Comparison of ENCODE assay signal across 30 cellular contexts in genomic region chr6:49415358-49415757, GRCh38.
"Had no signal": no experiment of that assay in that cellular context is flagged by ENCODE, and none has a peak within 500 bp of the region (broad histone marks: within the 10 kb centered on the region; RNA-seq: fewer than 3 reads in every experiment).

No MANE protein-coding gene starts in this region.

- H3K4me1 Mint-ChIP-seq: activated CD4-positive, alpha-beta T cell treated with anti-CD3 and anti-CD28 coated beads for 36 hours; activated CD4-positive, alpha-beta T cell treated with anti-CD3 and anti-CD28 coated beads, Interleukin-2, amount 10 ng/mL, durations not matched to agents 24 days and 14 days; activated CD8-positive, alpha-beta memory T cell treated with anti-CD3 and anti-CD28 coated beads, Interleukin-2, amount 10 ng/mL, durations not matched to agents 7 days and 5 days; T-helper 17 cell had no signal

- H3K9me3 Mint-ChIP-seq: activated CD4-positive, alpha-beta memory T cell treated with anti-CD3 and anti-CD28 coated beads for 36 hours; activated CD4-positive, alpha-beta T cell treated with anti-CD3 and anti-CD28 coated beads, Interleukin-2, amount 10 ng/mL, durations not matched to agents 24 days and 14 days; activated T-cell treated with anti-CD3 and anti-CD28 coated beads, Interleukin-2, amount 50 U/mL, for 24 hours; activated T-cell treated with anti-CD3 and anti-CD28 coated beads, Interleukin-2, amount 50 U/mL, for 72 hours; effector memory CD8-positive, alpha-beta T cell; T-helper 2 cell treated with Interferon-gamma antibody and Interleukin-4, amounts not matched to agents 5 μg/mL and 100 μg/mL, for 36 hours had no signal

- H3K36me3 ChIP-seq: esophagus muscularis mucosa, gastroesophageal sphincter had no signal

- H3K4me1 ChIP-seq: body of pancreas, esophagus muscularis mucosa, gastroesophageal sphincter had no signal

- H3K9me3 ChIP-seq: body of pancreas, esophagus muscularis mucosa, gastroesophageal sphincter had no signal

- DNase-seq: activated CD4-positive, alpha-beta memory T cell treated with anti-CD3 and anti-CD28 coated beads for 36 hours; activated CD4-positive, alpha-beta T cell treated with anti-CD3 and anti-CD28 coated beads for 36 hours; activated CD4-positive, alpha-beta T cell treated with anti-CD3 and anti-CD28 coated beads, Interleukin-2, amount 10 ng/mL, durations not matched to agents 24 days and 14 days; activated CD4-positive, CD25-positive, alpha-beta regulatory T cell; activated CD4-positive, CD25-positive, alpha-beta regulatory T cell treated with anti-CD3 and anti-CD28 coated beads, Interleukin-2, amount 50 U/mL, for 72 hours; activated CD8-positive, alpha-beta memory T cell treated with anti-CD3 and anti-CD28 coated beads, Interleukin-2, amount 10 ng/mL, durations not matched to agents 7 days and 5 days; activated CD8-positive, alpha-beta memory T cell treated with anti-CD3 and anti-CD28 coated beads, Interleukin-2, amount 50 U/mL, for 4 hours; activated CD8-positive, alpha-beta T cell treated with anti-CD3 and anti-CD28 coated beads, Interleukin-2, amount 10 ng/mL, durations not matched to agents 7 days and 5 days; activated gamma-delta T cell; activated naive CD4-positive, alpha-beta T cell; activated naive CD4-positive, alpha-beta T cell treated with anti-CD3 and anti-CD28 coated beads, Interleukin-2, amount 50 U/mL, for 16 hours; activated T-cell treated with anti-CD3 and anti-CD28 coated beads, Interleukin-2, amount 50 U/mL, for 24 hours; activated T-cell treated with anti-CD3 and anti-CD28 coated beads, Interleukin-2, amount 50 U/mL, for 72 hours; amniotic stem cell; aorta; body of pancreas; caudate nucleus; cortex of kidney; dermis blood vessel endothelial cell; effector CD4-positive, alpha-beta T cell; effector memory CD8-positive, alpha-beta T cell; erythroblast; foreskin melanocyte; T-helper 1 cell; T-helper 17 cell; T1000 had no signal

- H3K4me3 ChIP-seq: body of pancreas, esophagus muscularis mucosa, gastroesophageal sphincter had no signal

- H3K36me3 Mint-ChIP-seq: activated CD4-positive, alpha-beta memory T cell treated with anti-CD3 and anti-CD28 coated beads for 36 hours; activated CD8-positive, alpha-beta memory T cell treated with anti-CD3 and anti-CD28 coated beads, Interleukin-2, amount 10 ng/mL, durations not matched to agents 7 days and 5 days; activated naive CD8-positive, alpha-beta T cell had no signal

- H3K27me3 ChIP-seq: body of pancreas, esophagus muscularis mucosa, gastroesophageal sphincter had no signal

- H3K27ac ChIP-seq: body of pancreas, esophagus muscularis mucosa, gastroesophageal sphincter had no signal

- H3K4me3 Mint-ChIP-seq: activated CD4-positive, alpha-beta memory T cell treated with anti-CD3 and anti-CD28 coated beads for 36 hours; activated CD4-positive, alpha-beta T cell treated with anti-CD3 and anti-CD28 coated beads for 36 hours; activated CD4-positive, alpha-beta T cell treated with anti-CD3 and anti-CD28 coated beads, Interleukin-2, amount 10 ng/mL, durations not matched to agents 24 days and 14 days; activated CD8-positive, alpha-beta memory T cell treated with anti-CD3 and anti-CD28 coated beads, Interleukin-2, amount 10 ng/mL, durations not matched to agents 7 days and 5 days; activated CD8-positive, alpha-beta T cell treated with anti-CD3 and anti-CD28 coated beads, Interleukin-2, amount 10 ng/mL, durations not matched to agents 7 days and 5 days; activated naive CD8-positive, alpha-beta T cell; activated T-cell treated with anti-CD3 and anti-CD28 coated beads, Interleukin-2, amount 50 U/mL, for 24 hours; activated T-cell treated with anti-CD3 and anti-CD28 coated beads, Interleukin-2, amount 50 U/mL, for 72 hours; effector memory CD8-positive, alpha-beta T cell; T-helper 17 cell; T-helper 2 cell treated with Interferon-gamma antibody and Interleukin-4, amounts not matched to agents 5 μg/mL and 100 μg/mL, for 36 hours had no signal

- H3K27ac Mint-ChIP-seq: activated CD4-positive, alpha-beta memory T cell treated with anti-CD3 and anti-CD28 coated beads for 36 hours; activated CD4-positive, alpha-beta T cell treated with anti-CD3 and anti-CD28 coated beads for 36 hours; activated CD4-positive, alpha-beta T cell treated with anti-CD3 and anti-CD28 coated beads, Interleukin-2, amount 10 ng/mL, durations not matched to agents 24 days and 14 days; activated CD8-positive, alpha-beta memory T cell treated with anti-CD3 and anti-CD28 coated beads, Interleukin-2, amount 10 ng/mL, durations not matched to agents 7 days and 5 days; activated CD8-positive, alpha-beta T cell treated with anti-CD3 and anti-CD28 coated beads, Interleukin-2, amount 10 ng/mL, durations not matched to agents 7 days and 5 days; activated naive CD8-positive, alpha-beta T cell; activated T-cell treated with anti-CD3 and anti-CD28 coated beads, Interleukin-2, amount 50 U/mL, for 24 hours; activated T-cell treated with anti-CD3 and anti-CD28 coated beads, Interleukin-2, amount 50 U/mL, for 72 hours; effector memory CD8-positive, alpha-beta T cell; T-helper 17 cell; T-helper 2 cell treated with Interferon-gamma antibody and Interleukin-4, amounts not matched to agents 5 μg/mL and 100 μg/mL, for 36 hours had no signal

- ATAC-seq: activated CD4-positive, alpha-beta T cell treated with anti-CD3 and anti-CD28 coated beads for 36 hours; activated CD8-positive, alpha-beta memory T cell treated with anti-CD3 and anti-CD28 coated beads, Interleukin-2, amount 10 ng/mL, durations not matched to agents 7 days and 5 days; activated CD8-positive, alpha-beta T cell treated with anti-CD3 and anti-CD28 coated beads, Interleukin-2, amount 10 ng/mL, durations not matched to agents 7 days and 5 days; activated T-cell treated with anti-CD3 and anti-CD28 coated beads, Interleukin-2, amount 50 U/mL, for 72 hours; body of pancreas; effector memory CD8-positive, alpha-beta T cell; gastroesophageal sphincter; T-helper 17 cell had no signal
